In the genomic region with DNA sequence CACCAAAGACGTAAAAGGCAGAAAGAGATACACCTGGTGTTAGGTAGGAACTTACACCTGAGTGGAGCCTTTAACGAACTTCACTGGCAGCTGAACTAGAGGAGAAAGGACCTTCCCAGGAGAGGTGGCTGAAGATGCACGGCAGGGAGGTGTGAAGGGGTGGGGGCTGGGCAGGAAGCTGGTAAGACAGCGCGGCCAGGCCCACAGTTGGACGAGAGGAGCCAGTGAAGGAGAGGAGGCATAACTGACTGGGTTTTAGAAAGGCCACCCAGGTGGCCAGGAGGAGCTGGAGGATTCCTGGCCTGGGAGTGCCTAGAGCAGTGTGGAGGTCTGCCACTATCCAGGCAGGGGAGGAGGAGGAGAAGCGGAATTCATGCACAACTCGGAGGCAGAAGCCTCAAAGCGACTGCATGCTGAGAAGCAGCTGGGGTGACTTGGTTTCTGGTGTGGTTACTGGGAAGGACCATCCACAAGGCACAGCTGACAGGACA, we compare ENCODE assay signal across 13 cellular contexts.
"Had no signal": no experiment of that assay in that cellular context is flagged by ENCODE, and none has a peak within 500 bp of the region (broad histone marks: within the 10 kb centered on the region; RNA-seq: fewer than 3 reads in every experiment).

No MANE protein-coding gene starts in this region.

- ATAC-seq: effector memory CD8-positive, alpha-beta T cell; lower lobe of right lung; mucosa of descending colon had no signal

- H3K9me3 ChIP-seq: thoracic aorta had no signal

- DNase-seq: activated CD4-positive, alpha-beta T cell treated with anti-CD3 and anti-CD28 coated beads for 1 hour; activated CD4-positive, alpha-beta T cell treated with anti-CD3 and anti-CD28 coated beads, Interleukin-2, amount 50 U/mL, for 48 hours; activated naive CD4-positive, alpha-beta T cell treated with anti-CD3 and anti-CD28 coated beads, Interleukin-2, amount 50 U/mL, for 16 hours; effector memory CD8-positive, alpha-beta T cell; erythroblast; hippocampal formation; lower lobe of right lung; mucosa of descending colon; stimulated activated CD4-positive, alpha-beta T cell treated with anti-CD3 and anti-CD28 coated beads, Interleukin-2, amount 100 ng/mL, for 48 hours; T-helper 9 cell had no signal

- H3K4me3 ChIP-seq: adrenal gland, lower lobe of right lung, mucosa of descending colon, thoracic aorta, vagina had no signal

- H3K27me3 ChIP-seq: adrenal gland, vagina had no signal

- H3K4me1 ChIP-seq: lower lobe of right lung, vagina had no signal

- H3K27ac ChIP-seq: adrenal gland, lower lobe of right lung, thoracic aorta, vagina had no signal
